26 cellular contexts compared by ENCODE assay signal in genomic region chr2:203660465-203660864, GRCh38.
"Had no signal": no experiment of that assay in that cellular context is flagged by ENCODE, and none has a peak within 500 bp of the region (broad histone marks: within the 10 kb centered on the region; RNA-seq: fewer than 3 reads in every experiment).

No MANE protein-coding gene starts in this region.

- H3K9me3 ChIP-seq: psoas muscle, right lobe of liver, sigmoid colon, stomach, thoracic aorta, thyroid gland, tibial nerve, upper lobe of left lung, vagina had no signal

- DNase-seq: natural killer cell; occipital lobe; posterior cingulate gyrus; psoas muscle; right cardiac atrium; right lobe of liver; sigmoid colon; small intestine; stimulated activated CD4-positive, alpha-beta T cell treated with anti-CD3 and anti-CD28 coated beads, Interleukin-2, amount 100 ng/mL, for 24 hours; stimulated activated CD4-positive, alpha-beta T cell treated with anti-CD3 and anti-CD28 coated beads, Interleukin-2, amount 100 ng/mL, for 48 hours; stimulated activated CD4-positive, alpha-beta T cell treated with anti-CD3 and anti-CD28 coated beads, Interleukin-4, amount 100 ng/mL, for 24 hours; stimulated activated naive B cell treated with anti-CD40 and anti-IgM and Interleukin-4, amounts not matched to agents 10 μg/mL and 1 μg/mL and 100 μg/mL, for 72 hours; stimulated activated naive CD4-positive, alpha-beta T cell treated with Interleukin-2 at 50 U/mL for 16 hours; stomach; thyroid gland; trophoblast cell; upper lobe of left lung had no signal

- H3K27ac Mint-ChIP-seq: natural killer cell; nephron; neural progenitor cell; progenitor cell of endocrine pancreas; stimulated activated effector memory CD8-positive, alpha-beta T cell treated with anti-CD3 and anti-CD28 coated beads, Interleukin-12 subunit alpha, Interleukin-12 subunit beta, amount 100 ng/mL, for 72 hours; stimulated activated naive B cell treated with anti-CD40 and anti-IgM and Interleukin-4, amounts not matched to agents 10 μg/mL and 1 μg/mL and 100 μg/mL, for 72 hours; stimulated activated naive CD8-positive, alpha-beta T cell treated with anti-CD3 and anti-CD28 coated beads, Interleukin-15, Interleukin-2, amounts not matched to agents 100 ng/mL and 50 ng/mL, for 24 hours had no signal

- H3K4me3 Mint-ChIP-seq: natural killer cell; nephron; neural progenitor cell; stimulated activated effector memory CD8-positive, alpha-beta T cell treated with anti-CD3 and anti-CD28 coated beads, Interleukin-12 subunit alpha, Interleukin-12 subunit beta, amount 100 ng/mL, for 72 hours; stimulated activated naive B cell treated with anti-CD40 and anti-IgM and Interleukin-4, amounts not matched to agents 10 μg/mL and 1 μg/mL and 100 μg/mL, for 72 hours; stimulated activated naive CD8-positive, alpha-beta T cell treated with anti-CD3 and anti-CD28 coated beads, Interleukin-15, Interleukin-2, amounts not matched to agents 100 ng/mL and 50 ng/mL, for 24 hours had no signal

- H3K4me1 Mint-ChIP-seq: natural killer cell had no signal

- H3K9me3 Mint-ChIP-seq: natural killer cell; nephron; neural progenitor cell; stimulated activated effector memory CD8-positive, alpha-beta T cell treated with anti-CD3 and anti-CD28 coated beads, Interleukin-12 subunit alpha, Interleukin-12 subunit beta, amount 100 ng/mL, for 72 hours; stimulated activated naive CD8-positive, alpha-beta T cell treated with anti-CD3 and anti-CD28 coated beads, Interleukin-15, Interleukin-2, amounts not matched to agents 100 ng/mL and 50 ng/mL, for 24 hours had no signal

- H2AFZ ChIP-seq: neural progenitor cell, parathyroid adenoma had no signal

- H3K27me3 ChIP-seq: neural progenitor cell, right lobe of liver, sigmoid colon, stomach, thyroid gland, tibial nerve, upper lobe of left lung, vagina had no signal

- H3K27ac ChIP-seq: neural progenitor cell, parathyroid adenoma, psoas muscle, right lobe of liver, sigmoid colon, stomach, thoracic aorta, thyroid gland, tibial nerve, upper lobe of left lung, vagina had no signal

- H3K27me3 Mint-ChIP-seq: progenitor cell of endocrine pancreas; stimulated activated naive CD8-positive, alpha-beta T cell treated with anti-CD3 and anti-CD28 coated beads, Interleukin-15, Interleukin-2, amounts not matched to agents 100 ng/mL and 50 ng/mL, for 24 hours had no signal

- H3K36me3 ChIP-seq: neural progenitor cell, right lobe of liver, sigmoid colon, stomach, thoracic aorta, thyroid gland, tibial nerve, upper lobe of left lung, vagina had no signal

- H3K79me2 ChIP-seq: parathyroid adenoma had no signal

- H3K9ac ChIP-seq: neural progenitor cell, parathyroid adenoma had no signal

- H3K4me1 ChIP-seq: parathyroid adenoma, sigmoid colon had no signal

- H3K4me3 ChIP-seq: neural progenitor cell, psoas muscle, right lobe of liver, sigmoid colon, stomach, thoracic aorta, thyroid gland, tibial nerve, upper lobe of left lung, vagina had no signal

- H3K36me3 Mint-ChIP-seq: natural killer cell; neural progenitor cell; stimulated activated effector memory CD8-positive, alpha-beta T cell treated with anti-CD3 and anti-CD28 coated beads, Interleukin-12 subunit alpha, Interleukin-12 subunit beta, amount 100 ng/mL, for 72 hours; stimulated activated naive B cell treated with anti-CD40 and anti-IgM and Interleukin-4, amounts not matched to agents 10 μg/mL and 1 μg/mL and 100 μg/mL, for 72 hours had no signal

- H3K4me2 ChIP-seq: neural progenitor cell had no signal
